In the genomic region with DNA sequence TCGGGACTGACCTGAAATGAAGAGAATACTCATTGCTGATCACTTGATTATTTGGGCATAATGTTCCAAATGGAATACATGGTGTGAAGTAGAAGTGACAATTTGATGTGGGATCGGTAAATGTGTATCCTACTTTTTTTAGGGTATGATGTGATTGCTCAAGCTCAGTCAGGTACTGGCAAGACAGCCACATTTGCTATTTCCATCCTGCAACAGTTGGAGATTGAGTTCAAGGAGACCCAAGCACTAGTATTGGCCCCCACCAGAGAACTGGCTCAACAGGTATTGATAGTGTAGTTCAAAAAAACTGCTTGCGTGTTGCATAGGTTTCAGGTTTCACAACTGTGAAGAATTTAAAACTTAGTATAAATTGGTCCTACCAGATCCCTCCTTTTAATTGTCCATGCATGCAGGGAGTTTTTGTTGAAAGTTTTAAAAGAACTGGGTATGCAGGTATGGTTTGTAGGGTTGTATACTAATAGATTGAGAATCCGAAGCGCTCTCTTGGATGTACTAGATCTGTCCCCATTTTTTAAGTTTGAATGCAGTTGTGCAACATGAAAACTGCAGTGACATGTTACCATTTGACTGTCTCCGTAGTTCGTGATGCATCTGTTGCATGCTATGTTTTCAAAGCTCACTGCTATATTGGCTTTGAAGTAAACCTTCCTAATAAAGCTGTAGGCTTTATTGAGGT, we compare ENCODE assay signal across 9 cellular contexts. TPM values are rescaled to one million over a fixed set of nuclear protein-coding genes. Genes with fewer than 3 reads are reported as not detected.
DNase-seq lines count a peak whose midpoint lies in the region; ATAC-seq and TF ChIP-seq lines count a peak whose summit lies in the region.
"Had no signal": no experiment of that assay in that cellular context is flagged by ENCODE, and none has a peak within 500 bp of the region (broad histone marks: within the 10 kb centered on the region; RNA-seq: fewer than 3 reads in every experiment).

No MANE protein-coding gene starts in this region.

- peak overlapping the region; percentile 96 to 100 (median 98) for H3K4me3 Mint-ChIP-seq in IgD-negative memory B cell
- H3K4me3 Mint-ChIP-seq in central memory CD8-positive, alpha-beta T cell, result peak overlapping the region; percentile 97
- peak overlapping the region; percentile 95 to 100 (median 99) for H3K4me3 Mint-ChIP-seq in naive thymus-derived CD4-positive, alpha-beta T cell

- peak overlapping the region; percentile 100 for H3K27ac ChIP-seq in BLaER1
- peak overlapping the region; percentile 97 for H3K27ac ChIP-seq in naive thymus-derived CD4-positive, alpha-beta T cell (ENCODE audit: low read depth, low read length)

- peaks cover 20% of the 10 kb centered on the region for H3K36me3 Mint-ChIP-seq in IgD-negative memory B cell
- peaks cover 74% of the 10 kb centered on the region for H3K36me3 Mint-ChIP-seq in central memory CD8-positive, alpha-beta T cell (ENCODE audit: insufficient read depth)
- peaks cover 19 to 59% (median 56%) of the 10 kb centered on the region in 5 donors for H3K36me3 Mint-ChIP-seq in naive thymus-derived CD4-positive, alpha-beta T cell

- no peak for TF ChIP-seq CTCF in mucosa of descending colon (IDR thresholded peaks at IDR 0.05)

- CTCF ChIA-PET in naive thymus-derived CD4-positive, alpha-beta T cell (lab: Charles Lee), result interaction anchor here (0.6 to 1.6 kb wide), 3 partner anchors 25 to 853 kb away, joined by 4 to 5 read pairs (median 5); no protein-coding TSS in a partner anchor

- H3K36me3 ChIP-seq in BLaER1 (peaks cover 60% of the 10 kb centered on the region), mucosa of descending colon (ENCODE audit: low read depth) (peaks cover 8% of the 10 kb centered on the region)
- H3K36me3 ChIP-seq in naive thymus-derived CD4-positive, alpha-beta T cell (ENCODE audit: control insufficient read depth in 2 of 3, insufficient read depth in 3 of 3, low read length in 3 of 3), result peaks cover 50 to 64% (median 54%) of the 10 kb centered on the region in 3 experiments

- H3K4me1 ChIP-seq in BLaER1, result peaks cover 39% of the 10 kb centered on the region
- H3K4me1 ChIP-seq in naive thymus-derived CD4-positive, alpha-beta T cell (ENCODE audit: control insufficient read depth in 2 of 2, insufficient read depth in 2 of 2, low read length in 2 of 2), result peaks cover 37 to 50% of the 10 kb centered on the region in 2 donors
- peaks cover 33% of the 10 kb centered on the region for H3K4me1 ChIP-seq in mucosa of descending colon (ENCODE audit: low read depth)

- no peaks in the 10 kb centered on the region for H3K27me3 Mint-ChIP-seq in IgD-negative memory B cell
- H3K27me3 Mint-ChIP-seq in central memory CD8-positive, alpha-beta T cell, result no peaks in the 10 kb centered on the region
- peaks cover 0 to 3% (median 0%) of the 10 kb centered on the region in 5 donors for H3K27me3 Mint-ChIP-seq in naive thymus-derived CD4-positive, alpha-beta T cell

- H3K4me1 Mint-ChIP-seq in IgD-negative memory B cell, result peaks cover 54 to 57% (median 55%) of the 10 kb centered on the region in 3 donors
- H3K4me1 Mint-ChIP-seq in central memory CD8-positive, alpha-beta T cell, result peaks cover 65% of the 10 kb centered on the region
- peaks cover 29 to 71% (median 63%) of the 10 kb centered on the region in 7 donors for H3K4me1 Mint-ChIP-seq in naive thymus-derived CD4-positive, alpha-beta T cell

- H3K9me3 ChIP-seq in BLaER1, result no peaks in the 10 kb centered on the region
- no peaks in the 10 kb centered on the region for H3K9me3 ChIP-seq in naive thymus-derived CD4-positive, alpha-beta T cell (ENCODE audit: control insufficient read depth in 2 of 3, low read length in 3 of 3)
- no peaks in the 10 kb centered on the region for H3K9me3 ChIP-seq in mucosa of descending colon

- DNase-seq in central memory CD8-positive, alpha-beta T cell (ENCODE audit: low spot score in 2 of 2), result no peak
- DNase-seq in naive thymus-derived CD4-positive, alpha-beta T cell, result no peak
- DNase-seq in mucosa of descending colon (no peak), LoVo (ENCODE audit: low spot score) (no peak), NCI-H2081 treated with DMSO at 0.1 percent for 48 hours (lab: John Stamatoyannopoulos, UW) (no peak)
- DNase-seq in stimulated activated CD4-positive, alpha-beta T cell treated with anti-CD3 and anti-CD28 coated beads, Interleukin-2, amount 100 ng/mL, for 48 hours, result no peak
- DNase-seq: effector CD8-positive, alpha-beta T cell had no signal

- H3K4me3 ChIP-seq in BLaER1 (peak overlapping the region; percentile 89), mucosa of descending colon (no peak overlapping the region)
- peak overlapping the region; percentile 88 for H3K4me3 ChIP-seq in naive thymus-derived CD4-positive, alpha-beta T cell (ENCODE audit: low read length)

- no peak for ATAC-seq in central memory CD8-positive, alpha-beta T cell (replicated peaks; ENCODE audit: extremely low read depth, poor library complexity, severe bottlenecking)
- no peak for ATAC-seq in naive thymus-derived CD4-positive, alpha-beta T cell
- ATAC-seq in mucosa of descending colon, result no peak

- peak overlapping the region; percentile 94 to 100 (median 99) for H3K27ac Mint-ChIP-seq in IgD-negative memory B cell
- H3K27ac Mint-ChIP-seq in central memory CD8-positive, alpha-beta T cell (ENCODE audit: low read depth), result peak overlapping the region; percentile 100
- H3K27ac Mint-ChIP-seq in naive thymus-derived CD4-positive, alpha-beta T cell, result peak overlapping the region; percentile 96 to 100 (median 99)

- intact Hi-C loops in naive thymus-derived CD4-positive, alpha-beta T cell (cut with micrococcal nuclease), result loop anchor here (1.0 to 10.0 kb wide), 8 partner anchors 14 to 1970 kb away; a partner anchor contains a TSS
- intact Hi-C loops in mucosa of descending colon (cut with DNase I, micrococcal nuclease), result loop anchor here in 1 of 2 donors (5.0 to 10.0 kb wide), 2 partner anchors 850 to 1453 kb away; a partner anchor contains a TSS

- H3K9me3 Mint-ChIP-seq in IgD-negative memory B cell, result no peaks in the 10 kb centered on the region
- no peaks in the 10 kb centered on the region for H3K9me3 Mint-ChIP-seq in central memory CD8-positive, alpha-beta T cell
- peaks cover 0 to 23% (median 0%) of the 10 kb centered on the region in 11 donors for H3K9me3 Mint-ChIP-seq in naive thymus-derived CD4-positive, alpha-beta T cell

- H4K20me1 ChIP-seq in BLaER1, result peaks cover 64% of the 10 kb centered on the region

- POLR2A ChIA-PET in naive thymus-derived CD4-positive, alpha-beta T cell (lab: Charles Lee), result interaction anchor here (0.5 to 5.8 kb wide), 19 partner anchors 8 to 858 kb away, joined by 3 to 168 read pairs (median 17); a partner anchor contains a TSS

- no peaks in the 10 kb centered on the region for H3K27me3 ChIP-seq in BLaER1
- no peaks in the 10 kb centered on the region for H3K27me3 ChIP-seq in naive thymus-derived CD4-positive, alpha-beta T cell (ENCODE audit: control insufficient read depth in 2 of 2, insufficient read depth in 2 of 2, low read length in 2 of 2)

- peak overlapping the region; percentile 100 for H3K9ac ChIP-seq in BLaER1

- H3K4me2 ChIP-seq in BLaER1, result peak overlapping the region; percentile 87

RNA-seq across cellular contexts. Expression of a gene that starts 1.6 kb away (rescaled TPM):
- polyA plus RNA-seq in IgD-negative memory B cell, result 220 TPM
- total RNA-seq in naive thymus-derived CD4-positive, alpha-beta T cell, result 100 to 1,000 TPM; 401 to 804 (median 650) TPM
- polyA plus RNA-seq in naive thymus-derived CD4-positive, alpha-beta T cell, result 100 to 1,000 TPM; 237 to 329 TPM
- 100 to 1,000 TPM; 218 to 536 (median 316) TPM for total RNA-seq in mucosa of descending colon

RNA-seq across cellular contexts. Expression of a gene that starts 21.3 kb away (rescaled TPM):
- polyA plus RNA-seq in IgD-negative memory B cell, result 25.0 TPM
- total RNA-seq in naive thymus-derived CD4-positive, alpha-beta T cell, result 10 to 100 TPM in 4 of 5 experiments, 1 to 10 TPM in 1; 8.7 to 71.6 (median 22.1) TPM
- polyA plus RNA-seq in naive thymus-derived CD4-positive, alpha-beta T cell, result 10 to 100 TPM; 22.5 to 28.1 TPM
- 10 to 100 TPM in 2 of 3 donors, 1 to 10 TPM in 1; 5.6 to 19.9 (median 15.0) TPM for total RNA-seq in mucosa of descending colon

RNA-seq across cellular contexts. Expression of a gene that starts 57.5 kb away (rescaled TPM):
- not detected for polyA plus RNA-seq in IgD-negative memory B cell
- not detected for total RNA-seq in naive thymus-derived CD4-positive, alpha-beta T cell
- polyA plus RNA-seq in naive thymus-derived CD4-positive, alpha-beta T cell, result not detected
- 1 to 10 TPM in 2 of 3 donors, under 1 TPM in 1; 0.12 to 4.7 (median 1.3) TPM for total RNA-seq in mucosa of descending colon
